Comparison of ENCODE assay signal across 29 cellular contexts in genomic region chr2:232377841-232378734, GRCh38. TPM values are rescaled to one million over a fixed set of nuclear protein-coding genes. Genes with fewer than 3 reads are reported as not detected.
DNase-seq lines count a peak whose midpoint lies in the region; ATAC-seq and TF ChIP-seq lines count a peak whose summit lies in the region.
"Had no signal": no experiment of that assay in that cellular context is flagged by ENCODE, and none has a peak within 500 bp of the region (broad histone marks: within the 10 kb centered on the region; RNA-seq: fewer than 3 reads in every experiment).

No MANE protein-coding gene starts in this region.

- H3K36me3 Mint-ChIP-seq in Caco-2 (ENCODE audit: insufficient read depth, unreplicated experiment) = no peaks in the 10 kb centered on the region
- H3K36me3 Mint-ChIP-seq: CD4-positive, CD25-positive, alpha-beta regulatory T cell; IgD-negative memory B cell; immature natural killer cell; mesothelial cell of epicardium; naive B cell had no signal

- POLR2A ChIA-PET in Caco-2 (lab: Charles Lee) = no interaction called here
- POLR2A ChIA-PET in PC-3 (lab: Charles Lee; ENCODE audit: unreplicated experiment) = interaction anchor here (0.6 kb wide), 2 partner anchors 10 to 347 kb away, joined by 3 to 5 read pairs; no protein-coding TSS in a partner anchor

- no peaks in the 10 kb centered on the region for H3K36me3 ChIP-seq in Caco-2 (ENCODE audit: control insufficient read depth, insufficient read depth, low read length)
- H3K36me3 ChIP-seq in PC-3 (ENCODE audit: low read depth, low read length) = no peaks in the 10 kb centered on the region
- H3K36me3 ChIP-seq in left lung = no peaks in the 10 kb centered on the region
- H3K36me3 ChIP-seq in suprapubic skin = no peaks in the 10 kb centered on the region
- H3K36me3 ChIP-seq: prostate gland had no signal

- DNase-seq in Caco-2 (peak; percentile 34 to 73), PC-3 (peak; percentile 74), left lung (peak in 1 of 2 donors; percentile 76), suprapubic skin (ENCODE audit: low spot score in 2 of 2) (peak; percentile 43 to 73), UCSD-AML1 (lab: John Stamatoyannopoulos, UW; ENCODE audit: unreplicated experiment) (no peak), NCI-H2107 treated with DMSO at 0.1 percent for 48 hours (lab: John Stamatoyannopoulos, UW; ENCODE audit: unreplicated experiment) (no peak)
- DNase-seq: activated CD4-positive, alpha-beta T cell treated with anti-CD3 and anti-CD28 coated beads for 48 hours; activated naive CD4-positive, alpha-beta T cell; activated T-cell treated with anti-CD3 and anti-CD28 coated beads, Interleukin-2, amount 50 U/mL, for 4 hours; body of pancreas; CD4-positive, CD25-positive, alpha-beta regulatory T cell; cerebellar nuclear complex; hippocampal formation; immature natural killer cell; naive B cell; NCI-H1092 treated with DMSO at 0.1 percent for 48 hours; NCI-H187 treated with DMSO at 0.1 percent for 48 hours; NCI-H226; NCI-H69 had no signal

- H3K9me2 ChIP-seq in PC-3 (replicated peaks; ENCODE audit: low read length) = no peaks in the 10 kb centered on the region

- H3K27ac Mint-ChIP-seq in Caco-2 (ENCODE audit: unreplicated experiment) = peak overlapping the region; percentile 16
- H3K27ac Mint-ChIP-seq: CD4-positive, CD25-positive, alpha-beta regulatory T cell; GM23338; IgD-negative memory B cell; immature natural killer cell; mesothelial cell of epicardium; stimulated activated naive CD8-positive, alpha-beta T cell treated with anti-CD3 and anti-CD28 coated beads, Interleukin-15, Interleukin-2, amounts not matched to agents 100 ng/mL and 50 ng/mL, for 24 hours had no signal

- no peaks in the 10 kb centered on the region for H3K9me3 Mint-ChIP-seq in Caco-2 (ENCODE audit: unreplicated experiment)
- H3K9me3 Mint-ChIP-seq: activated T-cell treated with anti-CD3 and anti-CD28 coated beads, Interleukin-2, amount 50 U/mL, for 4 hours; CD4-positive, CD25-positive, alpha-beta regulatory T cell; GM23338; IgD-negative memory B cell; immature natural killer cell; mesothelial cell of epicardium; naive B cell; stimulated activated naive CD8-positive, alpha-beta T cell treated with anti-CD3 and anti-CD28 coated beads, Interleukin-15, Interleukin-2, amounts not matched to agents 100 ng/mL and 50 ng/mL, for 24 hours had no signal

- H3K27ac ChIP-seq in PC-3 (ENCODE audit: low read length) (peak overlapping the region; percentile 14; the same call in 1 of the 2 replicates), left lung (no peak overlapping the region), suprapubic skin (no peak overlapping the region)
- H3K27ac ChIP-seq: body of pancreas, dorsolateral prefrontal cortex, prostate gland had no signal

- H3K9ac ChIP-seq in PC-3 (ENCODE audit: low read length) = 0 out of 2 replicates have a peak overlapping the region, but pooled peaks have one; percentile 8

- no peaks in the 10 kb centered on the region for H4K20me1 ChIP-seq in PC-3 (ENCODE audit: low read length)

- peak overlapping the region; percentile 35 for H3K4me2 ChIP-seq in PC-3 (ENCODE audit: low read length)
- H3K4me2 ChIP-seq: GM23338 had no signal

- H3K4me3 Mint-ChIP-seq in Caco-2 (ENCODE audit: unreplicated experiment) = no peak overlapping the region
- H3K4me3 Mint-ChIP-seq: activated T-cell treated with anti-CD3 and anti-CD28 coated beads, Interleukin-2, amount 50 U/mL, for 4 hours; GM23338; IgD-negative memory B cell; immature natural killer cell; mesothelial cell of epicardium; stimulated activated naive CD8-positive, alpha-beta T cell treated with anti-CD3 and anti-CD28 coated beads, Interleukin-15, Interleukin-2, amounts not matched to agents 100 ng/mL and 50 ng/mL, for 24 hours had no signal

- H3K4me1 Mint-ChIP-seq in Caco-2 (ENCODE audit: low read depth, unreplicated experiment) = no peaks in the 10 kb centered on the region
- H3K4me1 Mint-ChIP-seq: immature natural killer cell, mesothelial cell of epicardium had no signal

- peak overlapping the region; percentile 37; the same call in 1 of the 2 replicates for H2AFZ ChIP-seq in PC-3 (ENCODE audit: low read length)
- H2AFZ ChIP-seq: GM23338 had no signal

- no peak for TF ChIP-seq POLR2A in suprapubic skin (IDR thresholded peaks at IDR 0.05)

- no TSS peak for BruUV-seq in Caco-2 (replicated peaks; lab: Mats Ljungman, UMichigan)
- BruUV-seq in PC-3 (replicated peaks; lab: Mats Ljungman, UMichigan) = TSS peak; percentile 55

- no peak for TF ChIP-seq CTCF in Caco-2 (IDR thresholded peaks at IDR 0.05; ENCODE audit: insufficient read depth in 1 of 2, low read depth in 1 of 2, low read length in 1 of 2, severe bottlenecking in 1 of 2, unreplicated experiment in 1 of 2)
- TF ChIP-seq CTCF in PC-3 (conservative IDR thresholded peaks at IDR 0.05; ENCODE audit: low read depth, low read length) = no peak
- TF ChIP-seq CTCF in left lung (IDR thresholded peaks at IDR 0.05) = no peak
- no peak for TF ChIP-seq CTCF in suprapubic skin (IDR thresholded peaks at IDR 0.05)

- ATAC-seq in PC-3 = peak; percentile 85
- peak; percentile 55 for ATAC-seq in left lung
- no peak for ATAC-seq in HG03025 (IDR thresholded peaks at IDR 0.05; ENCODE audit: low FRiP score, unreplicated experiment)
- ATAC-seq: activated T-cell treated with anti-CD3 and anti-CD28 coated beads, Interleukin-2, amount 50 U/mL, for 4 hours; body of pancreas; GM23338; left lobe of liver had no signal

- no peak overlapping the region for H3K4me3 ChIP-seq in Caco-2 (ENCODE audit: low read depth, low read length)
- H3K4me3 ChIP-seq in PC-3 (ENCODE audit: low read length) = no peak overlapping the region
- H3K4me3 ChIP-seq in left lung = no peak overlapping the region
- no peak overlapping the region for H3K4me3 ChIP-seq in suprapubic skin
- H3K4me3 ChIP-seq: body of pancreas, dorsolateral prefrontal cortex, GM23338, prostate gland had no signal

- no peaks in the 10 kb centered on the region for H3K79me2 ChIP-seq in PC-3 (ENCODE audit: low read length)

- CTCF ChIA-PET in Caco-2 (lab: Charles Lee) = no interaction called here
- CTCF ChIA-PET in PC-3 (lab: Charles Lee) = interaction anchor here (1.1 kb wide), 1 partner anchor 13 kb away, joined by 4 read pairs; no protein-coding TSS in a partner anchor

- no peak for TF ChIP-seq EP300 in suprapubic skin (IDR thresholded peaks at IDR 0.05)

- H3K4me1 ChIP-seq in Caco-2 (no peaks in the 10 kb centered on the region), PC-3 (ENCODE audit: insufficient read depth, low read length) (peaks cover 15% of the 10 kb centered on the region; the same call in 1 of the 2 replicates), left lung (no peaks in the 10 kb centered on the region), suprapubic skin (no peaks in the 10 kb centered on the region)
- H3K4me1 ChIP-seq: body of pancreas, prostate gland had no signal

- no peaks in the 10 kb centered on the region for H3K9me3 ChIP-seq in Caco-2
- H3K9me3 ChIP-seq in PC-3 (ENCODE audit: low read length) = no peaks in the 10 kb centered on the region
- H3K9me3 ChIP-seq in left lung = no peaks in the 10 kb centered on the region
- H3K9me3 ChIP-seq in suprapubic skin = no peaks in the 10 kb centered on the region
- H3K9me3 ChIP-seq: body of pancreas, prostate gland had no signal

- H3K27me3 Mint-ChIP-seq in Caco-2 (ENCODE audit: insufficient read depth, unreplicated experiment) = no peaks in the 10 kb centered on the region
- H3K27me3 Mint-ChIP-seq: stimulated activated naive CD8-positive, alpha-beta T cell treated with anti-CD3 and anti-CD28 coated beads, Interleukin-15, Interleukin-2, amounts not matched to agents 100 ng/mL and 50 ng/mL, for 24 hours had no signal

- WGBS in suprapubic skin = 67% methylated on average over 13 of the region's 17 CpGs

- no peaks in the 10 kb centered on the region for H3F3A ChIP-seq in PC-3 (ENCODE audit: low read length, unreplicated experiment)

- intact Hi-C loops in Caco-2 (cut with micrococcal nuclease; ENCODE audit: unreplicated experiment) = no loop called here
- intact Hi-C loops in PC-3 (cut with micrococcal nuclease) = no loop called here
- intact Hi-C loops in left lung (cut with DNase I) = no loop called here

- H3K27me3 ChIP-seq in Caco-2 (replicated peaks; ENCODE audit: control insufficient read depth, insufficient read depth, low read length) (no peaks in the 10 kb centered on the region), PC-3 (ENCODE audit: low read length) (no peaks in the 10 kb centered on the region), left lung (peaks cover 8 to 34% of the 10 kb centered on the region in 2 donors), suprapubic skin (peaks cover 38% of the 10 kb centered on the region)
- H3K27me3 ChIP-seq: body of pancreas had no signal

RNA-seq across cellular contexts. Expression of gene ALPP, which starts 0.5 kb away (rescaled TPM):
- total RNA-seq in Caco-2 (2022) (4.9 and 5.8 TPM in 2 replicates), PC-3 (2014; rRNA removed) (8.6 and 14.4 TPM in 2 replicates), left lung (10 to 100 TPM in 1 of 2 donors, 1 to 10 TPM in 1; 3.1 to 14.1 TPM), suprapubic skin (not detected)
- total RNA-seq: activated T-cell treated with anti-CD3 and anti-CD28 coated beads, Interleukin-2, amount 50 U/mL, for 4 hours; CD4-positive, CD25-positive, alpha-beta regulatory T cell; mesothelial cell of epicardium; skeletal muscle tissue; T-helper 2 cell treated with Interferon-gamma antibody and Interleukin-4, amounts not matched to agents 100 ng/mL and 5 ng/mL, for 36 hours had no signal

RNA-seq across cellular contexts. Expression of gene ALPG, which starts 28.6 kb away (rescaled TPM):
- 1.9 and 2.5 TPM in 2 replicates for total RNA-seq in Caco-2 (2022)
- 0.12 and 0.18 TPM in 2 replicates for total RNA-seq in PC-3 (2014; rRNA removed)
- under 1 TPM in 1 of 2 donors, not detected in 1; 0.16 TPM for total RNA-seq in left lung
- not detected for total RNA-seq in suprapubic skin
- total RNA-seq: activated T-cell treated with anti-CD3 and anti-CD28 coated beads, Interleukin-2, amount 50 U/mL, for 4 hours; body of pancreas; CD4-positive, CD25-positive, alpha-beta regulatory T cell; left lobe of liver; mesothelial cell of epicardium; skeletal muscle tissue; T-helper 2 cell treated with Interferon-gamma antibody and Interleukin-4, amounts not matched to agents 100 ng/mL and 5 ng/mL, for 36 hours had no signal

Comparison
In these comparisons a context has a peak if more than half of its experiments do, and no peak if none do; other contexts are left out.
1. DNase-seq: peak in Caco-2 (2 of 2), PC-3 (single experiment) and suprapubic skin (2 of 2); none in UCSD-AML1 (single experiment) and NCI-H2107 treated with DMSO at 0.1 percent for 48 hours (single experiment).